1 cellular context compared by ENCODE assay signal in the genomic region with DNA sequence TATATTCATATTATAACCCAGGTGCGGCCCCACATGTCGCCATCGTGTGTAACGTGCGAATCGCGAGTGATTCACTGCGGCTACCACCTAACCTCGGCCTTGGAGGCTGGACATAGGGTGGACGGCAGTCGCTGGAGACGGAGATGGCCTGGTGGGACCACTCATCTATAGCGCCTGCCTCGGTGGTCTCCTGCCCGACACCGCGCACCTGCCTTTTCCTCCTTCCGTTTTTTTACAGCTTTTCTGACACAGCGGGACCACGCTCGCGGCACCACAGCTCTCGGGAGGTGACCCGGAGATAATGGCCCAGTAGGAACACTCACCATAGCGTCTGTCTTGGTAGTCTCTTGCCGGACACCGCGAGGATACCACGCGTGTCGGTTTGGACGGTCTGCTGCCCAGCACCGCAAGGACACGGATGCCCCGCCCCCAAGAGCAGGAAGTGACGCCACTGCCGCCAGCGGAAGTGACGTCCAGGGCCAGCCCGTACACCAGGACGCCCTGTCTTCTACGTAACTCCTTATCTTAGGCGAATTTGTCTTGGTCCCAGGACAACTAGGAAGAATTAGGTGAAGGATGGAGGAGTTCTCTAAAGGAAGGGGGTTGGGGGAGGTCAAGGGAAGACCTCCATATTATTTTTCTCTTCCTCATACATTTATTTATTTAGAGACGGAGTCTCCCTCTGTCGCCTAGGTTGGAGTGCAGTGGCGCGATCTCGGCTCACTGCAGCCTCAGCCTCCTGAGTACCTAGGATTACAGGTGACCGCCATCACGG.
TF ChIP-seq lines count a peak whose summit lies in the region.

No MANE protein-coding gene starts in this region.

TF ChIP-seq in IMR-90, 13 proteins besides CTCF, POLR2A, EP300 and RAD21 (continued from another document):
- TF ChIP-seq CHD1 (IDR thresholded peaks at IDR 0.05; ENCODE audit: low read depth, low read length): no peak
- TF ChIP-seq RCOR1 (IDR thresholded peaks at IDR 0.05; ENCODE audit: insufficient replicate concordance, low read length): no peak
- TF ChIP-seq MXI1 (IDR thresholded peaks at IDR 0.05; ENCODE audit: borderline replicate concordance, low read depth, low read length): peak; percentile 85; the same call in 1 of the 2 replicates
TF ChIP-seq in IMR-90: peak in this region for 2.
